8 cellular contexts compared by ENCODE assay signal in genomic region chr2:131034122-131035051, GRCh38. TPM values are rescaled to one million over a fixed set of nuclear protein-coding genes. Genes with fewer than 3 reads are reported as not detected.
DNase-seq lines count a peak whose midpoint lies in the region; TF ChIP-seq lines count a peak whose summit lies in the region.

No MANE protein-coding gene starts in this region.

- peak overlapping the region; percentile 34 for H3K4me3 Mint-ChIP-seq in HFFc6
- H3K4me3 Mint-ChIP-seq in activated naive CD4-positive, alpha-beta T cell treated with anti-CD3 and anti-CD28 coated beads, Interleukin-2, amount 10 ng/mL, durations not matched to agents 7 days and 5 days: peak overlapping the region; percentile 33
- no peak overlapping the region for H3K4me3 Mint-ChIP-seq in T-helper 2 cell treated with Interferon-gamma antibody and Interleukin-4, amounts not matched to agents 5 μg/mL and 100 μg/mL, for 36 hours

- H3K9me3 ChIP-seq in iPS-15b (ENCODE audit: control insufficient read depth, insufficient read depth, low read length): no peaks in the 10 kb centered on the region

- H3K9me3 Mint-ChIP-seq in HFFc6: no peaks in the 10 kb centered on the region
- no peaks in the 10 kb centered on the region for H3K9me3 Mint-ChIP-seq in activated naive CD4-positive, alpha-beta T cell treated with anti-CD3 and anti-CD28 coated beads, Interleukin-2, amount 10 ng/mL, durations not matched to agents 7 days and 5 days
- no peaks in the 10 kb centered on the region for H3K9me3 Mint-ChIP-seq in T-helper 2 cell treated with Interferon-gamma antibody and Interleukin-4, amounts not matched to agents 5 μg/mL and 100 μg/mL, for 36 hours

- H3K27ac Mint-ChIP-seq in HFFc6: no peak overlapping the region
- no peak overlapping the region for H3K27ac Mint-ChIP-seq in activated naive CD4-positive, alpha-beta T cell treated with anti-CD3 and anti-CD28 coated beads, Interleukin-2, amount 10 ng/mL, durations not matched to agents 7 days and 5 days
- no peak overlapping the region for H3K27ac Mint-ChIP-seq in T-helper 2 cell treated with Interferon-gamma antibody and Interleukin-4, amounts not matched to agents 5 μg/mL and 100 μg/mL, for 36 hours

- H3K4me1 ChIP-seq in iPS-15b (ENCODE audit: control insufficient read depth, insufficient read depth, low read length): peaks cover 3% of the 10 kb centered on the region

- H3K36me3 ChIP-seq in iPS-15b (ENCODE audit: control insufficient read depth, insufficient read depth, low read length): no peaks in the 10 kb centered on the region

- peaks cover 19% of the 10 kb centered on the region for H3K27me3 ChIP-seq in iPS-15b (ENCODE audit: control insufficient read depth, insufficient read depth, low read length)

- H3K36me3 Mint-ChIP-seq in HFFc6 (ENCODE audit: low read depth): no peaks in the 10 kb centered on the region
- H3K36me3 Mint-ChIP-seq in activated naive CD4-positive, alpha-beta T cell treated with anti-CD3 and anti-CD28 coated beads, Interleukin-2, amount 10 ng/mL, durations not matched to agents 7 days and 5 days: no peaks in the 10 kb centered on the region
- H3K36me3 Mint-ChIP-seq in T-helper 2 cell treated with Interferon-gamma antibody and Interleukin-4, amounts not matched to agents 5 μg/mL and 100 μg/mL, for 36 hours (ENCODE audit: low read depth): no peaks in the 10 kb centered on the region

- CTCF ChIA-PET in activated naive CD4-positive, alpha-beta T cell treated with anti-CD3 and anti-CD28 coated beads, Interleukin-2, amount 10 ng/mL, durations not matched to agents 7 days and 5 days (lab: Charles Lee): no interaction called here

- H3K9ac ChIP-seq in iPS-15b (ENCODE audit: low read depth, low read length): no peak overlapping the region

- peak overlapping the region; percentile 45 for H3K4me3 ChIP-seq in iPS-15b (ENCODE audit: low read depth, low read length)

- no peak for TF ChIP-seq CTCF in HFFc6 (IDR thresholded peaks at IDR 0.05)

- peaks cover 45% of the 10 kb centered on the region for H3K27me3 Mint-ChIP-seq in HFFc6 (ENCODE audit: insufficient read depth)
- peaks cover 93% of the 10 kb centered on the region for H3K27me3 Mint-ChIP-seq in activated naive CD4-positive, alpha-beta T cell treated with anti-CD3 and anti-CD28 coated beads, Interleukin-2, amount 10 ng/mL, durations not matched to agents 7 days and 5 days
- H3K27me3 Mint-ChIP-seq in T-helper 2 cell treated with Interferon-gamma antibody and Interleukin-4, amounts not matched to agents 5 μg/mL and 100 μg/mL, for 36 hours (ENCODE audit: low read depth): peaks cover 53% of the 10 kb centered on the region

- no peak for DNase-seq in HFFc6
- peak; percentile 43 for DNase-seq in activated naive CD4-positive, alpha-beta T cell treated with anti-CD3 and anti-CD28 coated beads, Interleukin-2, amount 10 ng/mL, durations not matched to agents 7 days and 5 days
- DNase-seq in stimulated activated CD4-positive, alpha-beta T cell treated with anti-CD3 and anti-CD28 coated beads, Interleukin-2, amount 100 ng/mL, for 4 hours (ENCODE audit: low read depth): peak; percentile 12
- no peak for DNase-seq in NAMALWA (ENCODE audit: low spot score)
- no peak for DNase-seq in T1000 (lab: John Stamatoyannopoulos, UW)
- DNase-seq in RPMI8226: no peak
- no peak for DNase-seq in T-helper 2 cell treated with Interferon-gamma antibody and Interleukin-4, amounts not matched to agents 5 μg/mL and 100 μg/mL, for 36 hours (ENCODE audit: low spot score)

- peaks cover 5% of the 10 kb centered on the region; the same call in 1 of the 2 replicates for H3K4me1 Mint-ChIP-seq in HFFc6 (ENCODE audit: low read depth)
- H3K4me1 Mint-ChIP-seq in activated naive CD4-positive, alpha-beta T cell treated with anti-CD3 and anti-CD28 coated beads, Interleukin-2, amount 10 ng/mL, durations not matched to agents 7 days and 5 days: peaks cover 6% of the 10 kb centered on the region
- no peaks in the 10 kb centered on the region for H3K4me1 Mint-ChIP-seq in T-helper 2 cell treated with Interferon-gamma antibody and Interleukin-4, amounts not matched to agents 5 μg/mL and 100 μg/mL, for 36 hours (ENCODE audit: low read depth)

RNA-seq across cellular contexts. Expression of gene FAM168B, which starts 58.9 kb away (rescaled TPM):
- 100 to 1,000 TPM in 1 of 6 experiments, 10 to 100 TPM in 5; 87.2 to 103 (median 95.3) TPM for total RNA-seq in HFFc6 (2021; fragmentation: NEBNext Ultra II Directional; extraction: Animal tissue kit (Norgen Biotek cat#: 25700))

Comparison
In these comparisons a context has a peak if more than half of its experiments do, and no peak if none do; other contexts are left out.
1. DNase-seq: peak in activated naive CD4-positive, alpha-beta T cell treated with anti-CD3 and anti-CD28 coated beads, Interleukin-2, amount 10 ng/mL, durations not matched to agents 7 days and 5 days (single experiment) and stimulated activated CD4-positive, alpha-beta T cell treated with anti-CD3 and anti-CD28 coated beads, Interleukin-2, amount 100 ng/mL, for 4 hours (single experiment); none in HFFc6 (single experiment), NAMALWA (single experiment), T1000 (single experiment), RPMI8226 (single experiment) and T-helper 2 cell treated with Interferon-gamma antibody and Interleukin-4, amounts not matched to agents 5 μg/mL and 100 μg/mL, for 36 hours (single experiment).